In genomic region chr6:34392497-34393190, GRCh38 we compare ENCODE assay signal across 8 cellular contexts. TPM values are rescaled to one million over a fixed set of nuclear protein-coding genes. Genes with fewer than 3 reads are reported as not detected.
DNase-seq lines count a peak whose midpoint lies in the region; ATAC-seq and TF ChIP-seq lines count a peak whose summit lies in the region.

TSS of gene NUDT3 (minus strand) at chr6:34392669. CDS start at chr6:34392362, 307 bp downstream.

- H3K4me1 ChIP-seq in heart right ventricle (peaks cover 13 to 54% (median 42%) of the 10 kb centered on the region in 9 donors), upper lobe of right lung (peaks cover 24% of the 10 kb centered on the region)

- peak; percentile 86 for DNase-seq in NCI-H1436 (lab: John Stamatoyannopoulos, UW)
- DNase-seq in T follicular helper cell (ENCODE audit: low read depth), result peak; percentile 87
- peak; percentile 94 to 96 for DNase-seq in heart right ventricle
- DNase-seq in posterior vena cava (ENCODE audit: low spot score), result peak; percentile 99
- DNase-seq in upper lobe of right lung, result peak; percentile 98

- H3K36me3 ChIP-seq in heart right ventricle, result no peaks in the 10 kb centered on the region
- no peaks in the 10 kb centered on the region for H3K36me3 ChIP-seq in upper lobe of right lung

- H3K27ac ChIP-seq in adipose tissue (ENCODE audit: low read depth, low read length) (peak within 1 kb of the TSS; percentile 51), heart right ventricle (peak within 1 kb of the TSS; percentile 88 to 99 (median 98)), upper lobe of right lung (peak within 1 kb of the TSS; percentile 91)

- WGBS in adipose tissue, 3 donors, result 0 to 1% (median 0%) methylated on average over 73 to 87 of the region's 87 CpGs
- WGBS in heart right ventricle, 2 donors, result 0 to 1% methylated on average over 75 to 87 of the region's 87 CpGs

- intact Hi-C loops in heart right ventricle (cut with DNase I), result loop anchor here (1.0 to 10.0 kb wide), 7 partner anchors 50 to 145 kb away; partner anchors contain the start of gene SMIM29 (in 8 of the 10)
- intact Hi-C loops in posterior vena cava (cut with DNase I), result no loop called here
- intact Hi-C loops in upper lobe of right lung (cut with DNase I), result no loop called here

- H3K27me3 ChIP-seq in heart right ventricle (no peaks in the 10 kb centered on the region), upper lobe of right lung (no peaks in the 10 kb centered on the region)

- H3K4me3 ChIP-seq in GM12875 (ENCODE audit: low read depth, low read length) (peak within 1 kb of the TSS; percentile 80), heart right ventricle (peak within 1 kb of the TSS; percentile 70 to 95 (median 88)), upper lobe of right lung (peak within 1 kb of the TSS; percentile 97)

- TF ChIP-seq CTCF in GM12875 (IDR thresholded peaks at IDR 0.05; ENCODE audit: borderline replicate concordance, insufficient read depth, low read depth, low read length) (peak; percentile 94), heart right ventricle (IDR thresholded peaks at IDR 0.05) (peak; percentile 66 to 97 (median 87)), upper lobe of right lung (IDR thresholded peaks at IDR 0.05) (peak; percentile 79)

- ATAC-seq in HG02840 (IDR thresholded peaks at IDR 0.05; ENCODE audit: low FRiP score, unreplicated experiment), result peak; percentile 90
- peak; percentile 92 to 96 (median 95) for ATAC-seq in heart right ventricle
- peak; percentile 97 for ATAC-seq in upper lobe of right lung

- H3K9me3 ChIP-seq in heart right ventricle (peaks cover 0 to 15% (median 2%) of the 10 kb centered on the region in 11 donors), upper lobe of right lung (no peaks in the 10 kb centered on the region)

RNA-seq across cellular contexts. Expression of gene NUDT3, which starts in this region (rescaled TPM):
- polyA plus RNA-seq in adipose tissue, result 10 to 100 TPM in 1 of 3 donors, 1 to 10 TPM in 2; 5.8 to 20.7 (median 9.0) TPM
- total RNA-seq in heart right ventricle, result 10 to 100 TPM; 41.9 to 67.1 (median 59.0) TPM
- 10 to 100 TPM in 1 of 2 donors, 1 to 10 TPM in 1; 9.3 to 20.9 TPM for polyA plus RNA-seq in heart right ventricle
- total RNA-seq in posterior vena cava, result 10 to 100 TPM; 41.9 to 49.9 TPM
- total RNA-seq in upper lobe of right lung, result 29.1 TPM

Comparison
In these comparisons a context has a peak if more than half of its experiments do, and no peak if none do; other contexts are left out.
1. Peak in every context shown above with its lines: DNase-seq, ATAC-seq, H3K4me3 ChIP-seq and H3K27ac ChIP-seq.
2. intact Hi-C loops: an anchor here in heart right ventricle (1.0 to 10.0 kb wide); none called in posterior vena cava and upper lobe of right lung.